In the genomic region with DNA sequence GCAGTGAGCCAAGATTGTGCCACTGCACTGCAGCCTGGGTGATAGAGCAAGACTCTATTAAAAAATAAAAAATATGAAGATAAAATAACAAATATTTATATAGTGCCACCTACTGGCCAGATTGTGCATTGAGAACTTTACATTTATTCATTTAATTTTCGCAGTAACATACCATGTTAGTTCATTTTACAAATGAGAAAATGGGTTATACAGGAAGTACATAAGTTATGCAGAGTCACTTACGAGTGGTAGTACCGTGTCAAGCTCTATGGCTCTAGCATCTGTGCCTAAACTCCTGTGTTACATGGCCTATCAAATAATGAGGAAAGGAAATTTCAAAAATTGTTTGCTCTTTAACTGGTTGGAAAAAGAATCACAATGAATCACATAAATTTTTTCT, we compare ENCODE assay signal across 8 cellular contexts. TPM values are rescaled to one million over a fixed set of nuclear protein-coding genes. Genes with fewer than 3 reads are reported as not detected.
DNase-seq lines count a peak whose midpoint lies in the region; ATAC-seq, FAIRE-seq and TF ChIP-seq lines count a peak whose summit lies in the region.

No MANE protein-coding gene starts in this region.

- intact Hi-C loops in cardiac septum (cut with DNase I) = no loop called here
- intact Hi-C loops in endothelial cell of umbilical vein (cut with micrococcal nuclease) = loop anchor here (2.0 to 5.0 kb wide), 2 partner anchors 177 to 1840 kb away; a partner anchor contains a TSS

- CTCF ChIA-PET in endothelial cell of umbilical vein (lab: Charles Lee) = interaction anchor here (0.7 to 2.6 kb wide), 20 partner anchors 8 to 588 kb away, joined by 3 to 17 read pairs (median 4); a partner anchor contains a TSS

- no peaks in the 10 kb centered on the region for H3F3A ChIP-seq in OCI-LY1 (ENCODE audit: insufficient read depth, low read length)

- ATAC-seq in GM18907 (IDR thresholded peaks at IDR 0.05; ENCODE audit: unreplicated experiment) = no peak

- POLR2A ChIA-PET in endothelial cell of umbilical vein (lab: Charles Lee) = no interaction called here

- H3K9me1 ChIP-seq in endothelial cell of umbilical vein (replicated peaks; ENCODE audit: control insufficient read depth, extremely low read depth, insufficient read depth, low read length) = no peaks in the 10 kb centered on the region

- no peak for FAIRE-seq in endothelial cell of umbilical vein (lab: Jason Lieb, UNC)

- H3K4me2 ChIP-seq in OCI-LY1 (ENCODE audit: low read length) = no peak overlapping the region
- no peak overlapping the region for H3K4me2 ChIP-seq in endothelial cell of umbilical vein (ENCODE audit: insufficient read depth, low read length)
- no peak overlapping the region for H3K4me2 ChIP-seq in parathyroid adenoma (ENCODE audit: low read length)

- no peaks in the 10 kb centered on the region for H3K9me2 ChIP-seq in OCI-LY1 (ENCODE audit: low read depth, low read length)

- no peak overlapping the region for H2AFZ ChIP-seq in OCI-LY1 (ENCODE audit: low read length)
- no peak overlapping the region for H2AFZ ChIP-seq in endothelial cell of umbilical vein (ENCODE audit: low read depth, low read length)
- H2AFZ ChIP-seq in parathyroid adenoma = no peak overlapping the region

- no peaks in the 10 kb centered on the region for H3K27me3 ChIP-seq in cardiac muscle cell
- no peaks in the 10 kb centered on the region for H3K27me3 ChIP-seq in OCI-LY1 (ENCODE audit: insufficient read depth, low read length)
- H3K27me3 ChIP-seq in endothelial cell of umbilical vein (ENCODE audit: control insufficient read depth in 2 of 2, insufficient read depth in 2 of 2, low read length in 2 of 2) = no peaks in the 10 kb centered on the region
- no peaks in the 10 kb centered on the region for H3K27me3 ChIP-seq in parathyroid adenoma (ENCODE audit: control insufficient read depth, insufficient read depth, low read length)

- H3K79me2 ChIP-seq in OCI-LY1 (ENCODE audit: insufficient read depth, low read length) (no peaks in the 10 kb centered on the region), endothelial cell of umbilical vein (ENCODE audit: control insufficient read depth, insufficient read depth, low read length) (no peaks in the 10 kb centered on the region), parathyroid adenoma (no peaks in the 10 kb centered on the region)

- H3K27ac ChIP-seq in cardiac muscle cell = no peak overlapping the region
- no peak overlapping the region for H3K27ac ChIP-seq in OCI-LY1 (ENCODE audit: low read depth, low read length, poor library complexity, severe bottlenecking)
- H3K27ac ChIP-seq in endothelial cell of umbilical vein (ENCODE audit: insufficient read depth, low read depth, low read length) = no peak overlapping the region
- H3K27ac ChIP-seq in parathyroid adenoma = no peak overlapping the region

- dilution Hi-C loops in endothelial cell of umbilical vein (cut with MboI; ENCODE audit: extremely low pct_ligation_motif_present, low sequenced_read_pairs) = no loop called here

- H4K20me1 ChIP-seq in OCI-LY1 (ENCODE audit: insufficient read depth, low read length) (no peaks in the 10 kb centered on the region), endothelial cell of umbilical vein (replicated peaks; ENCODE audit: control insufficient read depth, extremely low read depth, insufficient read depth, low read length) (peaks cover 3% of the 10 kb centered on the region)

- H3K9me3 ChIP-seq in cardiac muscle cell (ENCODE audit: low read depth) (no peaks in the 10 kb centered on the region), OCI-LY1 (ENCODE audit: low read length) (no peaks in the 10 kb centered on the region), endothelial cell of umbilical vein (replicated peaks; ENCODE audit: control insufficient read depth, insufficient read depth, low read length) (no peaks in the 10 kb centered on the region), parathyroid adenoma (ENCODE audit: control insufficient read depth, low read length) (no peaks in the 10 kb centered on the region)

- BruUV-seq in endothelial cell of umbilical vein (replicated peaks; lab: Mats Ljungman, UMichigan) = no TSS peak

- H3K4me1 ChIP-seq in cardiac muscle cell (ENCODE audit: low read depth) (no peaks in the 10 kb centered on the region), OCI-LY1 (ENCODE audit: insufficient read depth, low read length, severe bottlenecking) (no peaks in the 10 kb centered on the region), endothelial cell of umbilical vein (ENCODE audit: control insufficient read depth, extremely low read depth, insufficient read depth, low read length) (no peaks in the 10 kb centered on the region), parathyroid adenoma (no peaks in the 10 kb centered on the region)

- peaks cover 74% of the 10 kb centered on the region for H3K36me3 ChIP-seq in cardiac muscle cell
- H3K36me3 ChIP-seq in OCI-LY1 (ENCODE audit: insufficient read depth, low read length) = peaks cover 89% of the 10 kb centered on the region
- H3K36me3 ChIP-seq in endothelial cell of umbilical vein (ENCODE audit: control insufficient read depth in 2 of 2, extremely low read depth in 1 of 2, insufficient read depth in 2 of 2, low read length in 2 of 2) = peaks cover 8 to 22% of the 10 kb centered on the region in 2 experiments
- H3K36me3 ChIP-seq in parathyroid adenoma (ENCODE audit: control insufficient read depth, insufficient read depth, low read length) = peaks cover 3% of the 10 kb centered on the region

- peak; percentile 40 for TF ChIP-seq CTCF in cardiac muscle cell (IDR thresholded peaks at IDR 0.05; ENCODE audit: low read depth, low read length)
- peak; percentile 25 for TF ChIP-seq CTCF in OCI-LY1 (IDR thresholded peaks at IDR 0.05; ENCODE audit: low read length)
- TF ChIP-seq CTCF in endothelial cell of umbilical vein (IDR thresholded peaks at IDR 0.05; ENCODE audit: extremely low read depth in 1 of 2, insufficient read depth in 1 of 2, low read depth in 1 of 2, low read length in 2 of 2) = peak; percentile 25 to 39
- peak; percentile 57 for TF ChIP-seq CTCF in parathyroid adenoma (IDR thresholded peaks at IDR 0.05)

- DNase-seq in cardiac muscle cell (ENCODE audit: low read depth in 1 of 2, low spot score in 1 of 2) (peak; percentile 20 to 52), cardiac septum (ENCODE audit: low spot score) (no peak), endothelial cell of umbilical vein (ENCODE audit: low read depth, low spot score) (peak; percentile 58), HK-2 (ENCODE audit: unreplicated experiment) (no peak), 8988T (no peak)

- TF ChIP-seq POLR2A in endothelial cell of umbilical vein (IDR thresholded peaks at IDR 0.05; ENCODE audit: low read depth, low read length) = no peak

- H3K4me3 ChIP-seq in cardiac muscle cell = no peak overlapping the region
- no peak overlapping the region for H3K4me3 ChIP-seq in OCI-LY1 (ENCODE audit: low read depth, low read length, poor library complexity, severe bottlenecking)
- H3K4me3 ChIP-seq in endothelial cell of umbilical vein (replicated peaks in 1 of 3; ENCODE audit: insufficient read depth in 1 of 3, low read depth in 1 of 3, low read length in 3 of 3) = no peak overlapping the region
- no peak overlapping the region for H3K4me3 ChIP-seq in parathyroid adenoma (ENCODE audit: low read depth, low read length)

- H3K9ac ChIP-seq in OCI-LY1 (ENCODE audit: low read length) (no peak overlapping the region), endothelial cell of umbilical vein (replicated peaks; ENCODE audit: extremely low read depth, insufficient read depth, low read length) (no peak overlapping the region), parathyroid adenoma (no peak overlapping the region)

TF ChIP-seq in endothelial cell of umbilical vein, 7 proteins besides CTCF, POLR2A, EP300 and RAD21:
- TF ChIP-seq FOS (IDR thresholded peaks at IDR 0.05; ENCODE audit: borderline replicate concordance, insufficient read depth, low read length) (no peak), GATA2 (IDR thresholded peaks at IDR 0.05; ENCODE audit: insufficient read depth, insufficient read length, low read depth, low read length) (no peak), JUN (IDR thresholded peaks at IDR 0.05; ENCODE audit: borderline replicate concordance, insufficient read depth, insufficient read length, low read depth) (no peak), EZH2 (IDR thresholded peaks at IDR 0.05; ENCODE audit: borderline replicate concordance, low read depth, low read length, severe bottlenecking) (no peak), POLR2AphosphoS5 (IDR thresholded peaks at IDR 0.05; ENCODE audit: insufficient read depth, low read depth, low read length) (no peak), MYC (IDR thresholded peaks at IDR 0.05; ENCODE audit: low read depth, low read length) (no peak)
- TF ChIP-seq, protein P1, sequence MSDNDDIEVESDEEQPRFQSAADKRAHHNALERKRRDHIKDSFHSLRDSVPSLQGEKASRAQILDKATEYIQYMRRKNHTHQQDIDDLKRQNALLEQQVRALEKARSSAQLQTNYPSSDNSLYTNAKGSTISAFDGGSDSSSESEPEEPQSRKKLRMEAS (IDR thresholded peaks at IDR 0.05; ENCODE audit: insufficient read depth, insufficient read length) = no peak

RNA-seq across cellular contexts. Expression of a gene that starts 27.9 kb away (rescaled TPM):
- total RNA-seq in cardiac muscle cell (17.0 and 24.9 TPM in 2 replicates), cardiac septum (16.1 TPM), endothelial cell of umbilical vein (43.7 and 55.3 TPM in 2 replicates)
- polyA plus RNA-seq in cardiac muscle cell (13.7 and 21.3 TPM in 2 replicates), endothelial cell of umbilical vein (3.1 and 5.1 TPM in 2 replicates)
- polyA plus RNA-seq in endothelial cell of umbilical vein (2011; cell fraction: cytosol; rRNA removed) = 4.3 and 4.9 TPM in 2 replicates
- polyA plus RNA-seq in endothelial cell of umbilical vein (2011; cell fraction: nucleus; rRNA removed) = 21.1 and 28.8 TPM in 2 replicates
- 13.8 and 19.0 TPM in 2 replicates for polyA plus RNA-seq in endothelial cell of umbilical vein (2012)
- 50.4 and 60.0 TPM in 2 replicates for polyA minus RNA-seq in endothelial cell of umbilical vein
- polyA minus RNA-seq in endothelial cell of umbilical vein (2011; cell fraction: cytosol; rRNA and poly(A)+ RNA removed) = 28.2 TPM
- 62.4 and 110 TPM in 2 replicates for polyA minus RNA-seq in endothelial cell of umbilical vein (2011; cell fraction: nucleus; rRNA and poly(A)+ RNA removed)

Comparison
In these comparisons a context has a peak if more than half of its experiments do, and no peak if none do; other contexts are left out.
1. DNase-seq: peak in cardiac muscle cell (2 of 2) and endothelial cell of umbilical vein (single experiment); none in cardiac septum (single experiment), HK-2 (single experiment) and 8988T (single experiment).
2. Peak in every context shown above with its lines, with median percentiles within 50 percentile points of each other: CTCF ChIP-seq.